8 cellular contexts compared by ENCODE assay signal in genomic region chr19:45641274-45642105, GRCh38. TPM values are rescaled to one million over a fixed set of nuclear protein-coding genes. Genes with fewer than 3 reads are reported as not detected.
A peak's percentile ranks its signal among the peaks of the same experiment; 100 is the strongest.
DNase-seq lines count a peak whose midpoint lies in the region; ATAC-seq and TF ChIP-seq lines count a peak whose summit lies in the region.

No MANE protein-coding gene starts in this region.

- DNase-seq in A673 (ENCODE audit: low spot score) (peak; percentile 75), NCI-H82 (lab: John Stamatoyannopoulos, UW) (peak; percentile 70), endodermal cell (peak; percentile 97), mesothelial cell of epicardium (ENCODE audit: low spot score in 2 of 2, unreplicated experiment in 2 of 2) (peak; percentile 69 to 79)
- peak; percentile 99 for DNase-seq in activated CD8-positive, alpha-beta T cell treated with anti-CD3 and anti-CD28 coated beads for 36 hours
- peak; percentile 52 to 53 for DNase-seq in stimulated activated CD8-positive, alpha-beta memory T cell treated with anti-CD3 and anti-CD28 coated beads, Interleukin-7, amount 100 ng/mL, for 4 hours (ENCODE audit: low read depth in 2 of 2)

- intact Hi-C loops in A673 (cut with micrococcal nuclease; ENCODE audit: unreplicated experiment) = loop anchor here (2.0 to 5.0 kb wide), 4 partner anchors 34 to 214 kb away; partner anchors contain the start of gene VASP
- intact Hi-C loops in activated CD8-positive, alpha-beta T cell treated with anti-CD3 and anti-CD28 coated beads for 36 hours (cut with micrococcal nuclease) = loop anchor here (5.0 kb wide), 2 partner anchors 44 to 134 kb away; partner anchors contain the start of gene VASP

- H3K9me3 ChIP-seq in A673 (ENCODE audit: low read depth, low read length, poor library complexity, severe bottlenecking) = no peaks in the 10 kb centered on the region
- H3K9me3 ChIP-seq in endodermal cell (ENCODE audit: control insufficient read depth, low read length) = no peaks in the 10 kb centered on the region

- 6% methylated on average over 27 to 38 of the region's 40 CpGs for WGBS in endodermal cell (ENCODE audit: insufficient coverage in 1 of 2, insufficient read length in 1 of 2), 2 experiments

- CTCF ChIA-PET in A673 (lab: Charles Lee) = interaction anchor here (0.6 to 2.0 kb wide), 14 partner anchors 8 to 202 kb away, joined by 3 to 15 read pairs (median 4); partner anchors contain the start of genes QPCTL and SIX5
- CTCF ChIA-PET in activated CD8-positive, alpha-beta T cell treated with anti-CD3 and anti-CD28 coated beads for 36 hours (lab: Charles Lee) = interaction anchor here (0.9 to 4.7 kb wide), 32 partner anchors 8 to 237 kb away, joined by 3 to 29 read pairs (median 5); partner anchors contain the start of genes FOSB, GIPR, QPCTL and SNRPD2

- H3K27me3 ChIP-seq in A673 (replicated peaks; ENCODE audit: insufficient read depth, low read depth, low read length, poor library complexity) = no peaks in the 10 kb centered on the region
- no peaks in the 10 kb centered on the region for H3K27me3 ChIP-seq in endodermal cell (ENCODE audit: control insufficient read depth, insufficient read depth, low read length, poor library complexity, severe bottlenecking)

- peaks cover 26% of the 10 kb centered on the region for H3K36me3 Mint-ChIP-seq in activated CD8-positive, alpha-beta T cell treated with anti-CD3 and anti-CD28 coated beads for 36 hours (ENCODE audit: low read depth)
- H3K36me3 Mint-ChIP-seq in endodermal cell (ENCODE audit: low read depth) = no peaks in the 10 kb centered on the region
- H3K36me3 Mint-ChIP-seq in mesothelial cell of epicardium = no peaks in the 10 kb centered on the region

- peak overlapping the region; percentile 99 for H3K27ac Mint-ChIP-seq in activated CD8-positive, alpha-beta T cell treated with anti-CD3 and anti-CD28 coated beads for 36 hours
- H3K27ac Mint-ChIP-seq in endodermal cell (peak overlapping the region; percentile 87), mesothelial cell of epicardium (peak overlapping the region; percentile 96)

- H3K36me3 ChIP-seq in A673 (ENCODE audit: insufficient read depth, low read length, poor library complexity, severe bottlenecking) (no peaks in the 10 kb centered on the region), endodermal cell (ENCODE audit: control insufficient read depth, insufficient read depth, low read length) (no peaks in the 10 kb centered on the region)

- H3K4me3 Mint-ChIP-seq in activated CD8-positive, alpha-beta T cell treated with anti-CD3 and anti-CD28 coated beads for 36 hours = peak overlapping the region; percentile 92
- peak overlapping the region; percentile 48 for H3K4me3 Mint-ChIP-seq in endodermal cell
- peak overlapping the region; percentile 60 for H3K4me3 Mint-ChIP-seq in mesothelial cell of epicardium

- no TSS peak for BruUV-seq in A673 (replicated peaks; lab: Mats Ljungman, UMichigan)

- TF ChIP-seq CTCF in A673 (conservative IDR thresholded peaks at IDR 0.05; ENCODE audit: low read depth, low read length) = no peak
- no peak for TF ChIP-seq CTCF in activated CD8-positive, alpha-beta T cell treated with anti-CD3 and anti-CD28 coated beads for 36 hours (IDR thresholded peaks at IDR 0.05)
- no peak for TF ChIP-seq CTCF in endodermal cell (conservative IDR thresholded peaks at IDR 0.05)
- no peak for TF ChIP-seq CTCF in mesothelial cell of epicardium (IDR thresholded peaks at IDR 0.05; ENCODE audit: unreplicated experiment)

- ATAC-seq in GM18870 (IDR thresholded peaks at IDR 0.05; ENCODE audit: unreplicated experiment) (peak; percentile 38), HG03280 (IDR thresholded peaks at IDR 0.05; ENCODE audit: unreplicated experiment) (peak; percentile 39)
- ATAC-seq in activated CD8-positive, alpha-beta T cell treated with anti-CD3 and anti-CD28 coated beads for 36 hours = peak; percentile 50

- peaks cover 3% of the 10 kb centered on the region for H3K27me3 Mint-ChIP-seq in activated CD8-positive, alpha-beta T cell treated with anti-CD3 and anti-CD28 coated beads for 36 hours
- H3K27me3 Mint-ChIP-seq in endodermal cell (ENCODE audit: insufficient read depth) (peaks cover 8% of the 10 kb centered on the region), mesothelial cell of epicardium (ENCODE audit: low read depth) (peaks cover 9% of the 10 kb centered on the region)

- H3K4me3 ChIP-seq in A673 (ENCODE audit: low read depth, low read length, poor library complexity, severe bottlenecking) (peak overlapping the region; percentile 48), endodermal cell (ENCODE audit: low read length) (peak overlapping the region; percentile 59)

- POLR2A ChIA-PET in A673 (lab: Charles Lee; ENCODE audit: low non-redundant PET) = interaction anchor here (0.5 to 0.6 kb wide), 2 partner anchors 12 to 39 kb away, joined by 8 to 12 read pairs; no protein-coding TSS in a partner anchor
- POLR2A ChIA-PET in activated CD8-positive, alpha-beta T cell treated with anti-CD3 and anti-CD28 coated beads for 36 hours (lab: Charles Lee) = interaction anchor here (0.6 to 5.8 kb wide), 25 partner anchors 8 to 424 kb away, joined by 3 to 30 read pairs (median 4); partner anchors contain the start of genes FOSB, OPA3, QPCTL and SNRPD2

- no peak overlapping the region for H3K9ac ChIP-seq in endodermal cell (ENCODE audit: extremely low read depth, low read length, poor library complexity, severe bottlenecking)

- peaks cover 51% of the 10 kb centered on the region for H3K4me1 Mint-ChIP-seq in activated CD8-positive, alpha-beta T cell treated with anti-CD3 and anti-CD28 coated beads for 36 hours (ENCODE audit: low read depth)
- peaks cover 18% of the 10 kb centered on the region for H3K4me1 Mint-ChIP-seq in endodermal cell
- H3K4me1 Mint-ChIP-seq in mesothelial cell of epicardium = peaks cover 50% of the 10 kb centered on the region

- peaks cover 23% of the 10 kb centered on the region for H3K4me1 ChIP-seq in A673 (ENCODE audit: insufficient read depth, low read length, poor library complexity, severe bottlenecking)
- H3K4me1 ChIP-seq in endodermal cell (ENCODE audit: control insufficient read depth, insufficient read depth, low read length) = peaks cover 5% of the 10 kb centered on the region

- peaks cover 2% of the 10 kb centered on the region for H3K9me3 Mint-ChIP-seq in activated CD8-positive, alpha-beta T cell treated with anti-CD3 and anti-CD28 coated beads for 36 hours
- H3K9me3 Mint-ChIP-seq in endodermal cell (peaks cover 6% of the 10 kb centered on the region), mesothelial cell of epicardium (no peaks in the 10 kb centered on the region)

- H3K27ac ChIP-seq in A673 (ENCODE audit: low read depth, low read length, poor library complexity, severe bottlenecking) = peak overlapping the region; percentile 48
- no peak overlapping the region for H3K27ac ChIP-seq in endodermal cell (ENCODE audit: low read depth, low read length)

RNA-seq across cellular contexts. Expression of gene EML2, which starts 2.3 kb away (rescaled TPM):
- total RNA-seq in A673 (2021) = 17.0 and 21.0 TPM in 2 replicates
- 100 to 1,000 TPM; 103 to 113 TPM for total RNA-seq in activated CD8-positive, alpha-beta T cell treated with anti-CD3 and anti-CD28 coated beads for 36 hours
- total RNA-seq in endodermal cell = 10 to 100 TPM; 42.9 to 79.3 TPM
- polyA plus RNA-seq in endodermal cell (2013, experiment 1 of 2) = 25.9 TPM
- polyA plus RNA-seq in endodermal cell (2013, experiment 2 of 2) = 26.3 TPM
- total RNA-seq in mesothelial cell of epicardium = 33.8 to 36.9 TPM (median 34.2 TPM) in 3 replicates

RNA-seq across cellular contexts. Expression of gene GIPR, which starts 26.5 kb away (rescaled TPM):
- total RNA-seq in A673 (2021) = 0.45 and 1.0 TPM in 2 replicates
- 1 to 10 TPM; 5.9 to 6.8 TPM for total RNA-seq in activated CD8-positive, alpha-beta T cell treated with anti-CD3 and anti-CD28 coated beads for 36 hours
- 10 to 100 TPM; 10.8 to 14.6 TPM for total RNA-seq in endodermal cell
- 3.5 TPM for polyA plus RNA-seq in endodermal cell (2013, experiment 1 of 2)
- polyA plus RNA-seq in endodermal cell (2013, experiment 2 of 2) = 3.0 TPM
- total RNA-seq in mesothelial cell of epicardium = 3.6 to 5.1 TPM (median 4.1 TPM) in 3 replicates

RNA-seq across cellular contexts. Expression of gene GPR4, which starts 39.5 kb away (rescaled TPM):
- total RNA-seq in A673 (2021) (not detected in 2 replicates), endodermal cell (not detected), mesothelial cell of epicardium (0.09 TPM in 1 of 3 replicates, not detected in the others)
- total RNA-seq in activated CD8-positive, alpha-beta T cell treated with anti-CD3 and anti-CD28 coated beads for 36 hours = not detected
- 0.32 TPM for polyA plus RNA-seq in endodermal cell (2013, experiment 1 of 2)
- not detected for polyA plus RNA-seq in endodermal cell (2013, experiment 2 of 2)

RNA-seq across cellular contexts. Expression of gene SNRPD2, which starts 50.3 kb away (rescaled TPM):
- 590 and 597 TPM in 2 replicates for total RNA-seq in A673 (2021)
- total RNA-seq in activated CD8-positive, alpha-beta T cell treated with anti-CD3 and anti-CD28 coated beads for 36 hours = 100 to 1,000 TPM; 918 to 967 TPM
- total RNA-seq in endodermal cell = 100 to 1,000 TPM; 644 to 654 TPM
- 524 TPM for polyA plus RNA-seq in endodermal cell (2013, experiment 1 of 2)
- polyA plus RNA-seq in endodermal cell (2013, experiment 2 of 2) = 537 TPM
- total RNA-seq in mesothelial cell of epicardium = 440 to 462 TPM (median 461 TPM) in 3 replicates

RNA-seq across cellular contexts. Expression of gene QPCTL, which starts 51.0 kb away (rescaled TPM):
- total RNA-seq in A673 (2021) (12.8 and 17.4 TPM in 2 replicates), endodermal cell (10 to 100 TPM; 11.0 to 15.9 TPM), mesothelial cell of epicardium (8.0 to 10.6 TPM (median 9.1 TPM) in 3 replicates)
- 10 to 100 TPM; 31.6 to 31.7 TPM for total RNA-seq in activated CD8-positive, alpha-beta T cell treated with anti-CD3 and anti-CD28 coated beads for 36 hours
- 14.8 TPM for polyA plus RNA-seq in endodermal cell (2013, experiment 1 of 2)
- 14.4 TPM for polyA plus RNA-seq in endodermal cell (2013, experiment 2 of 2)
